ENCODE assay signal across 8 cellular contexts in the genomic region with DNA sequence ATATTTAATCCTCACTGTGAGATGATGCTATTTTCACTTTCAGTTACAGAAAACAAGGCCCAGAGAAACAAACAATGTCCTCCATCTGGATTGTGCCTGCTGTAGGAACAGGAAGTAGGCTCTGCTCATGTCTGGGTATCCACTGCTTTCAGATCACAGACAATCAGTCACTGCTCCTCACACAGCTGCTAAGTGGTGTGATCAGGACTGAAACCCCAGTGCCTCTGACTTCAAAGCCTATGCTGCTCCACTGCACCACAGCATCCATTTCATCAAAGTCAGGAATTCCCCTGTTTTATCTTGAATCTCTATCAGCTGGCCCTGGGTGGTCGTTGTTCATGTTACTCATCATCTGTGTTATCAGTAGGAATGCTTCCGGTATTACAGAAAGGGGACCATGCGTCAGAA.
DNase-seq lines count a peak whose midpoint lies in the region; ATAC-seq and TF ChIP-seq lines count a peak whose summit lies in the region.
"Had no signal": no experiment of that assay in that cellular context is flagged by ENCODE, and none has a peak within 500 bp of the region (broad histone marks: within the 10 kb centered on the region; RNA-seq: fewer than 3 reads in every experiment).

No MANE protein-coding gene starts in this region.

- H3K4me1 ChIP-seq in testis: no peaks in the 10 kb centered on the region

- intact Hi-C loops in testis (cut with DNase I; ENCODE audit: low total_unique reads): no loop called here

- WGBS in testis, 2 donors: 52 to 55% methylated on average over 3 of the region's 3 CpGs

- H3K9me3 ChIP-seq in testis: no peaks in the 10 kb centered on the region

- H3K36me3 Mint-ChIP-seq in natural killer cell treated with Interleukin-12 subunit alpha and Interleukin-12 subunit beta and Interleukin-15 and Interleukin-18, amount 100 ng/mL, for 72 hours: no peaks in the 10 kb centered on the region

- no peaks in the 10 kb centered on the region for H3K27me3 ChIP-seq in testis

- peaks cover 19 to 21% of the 10 kb centered on the region in 2 donors for H3K4me1 Mint-ChIP-seq in natural killer cell treated with Interleukin-12 subunit alpha and Interleukin-12 subunit beta and Interleukin-15 and Interleukin-18, amount 100 ng/mL, for 72 hours (ENCODE audit: low read depth in 2 of 2)

- H3K4me3 ChIP-seq in testis: no peak overlapping the region

- H3K4me3 Mint-ChIP-seq in natural killer cell treated with Interleukin-12 subunit alpha and Interleukin-12 subunit beta and Interleukin-15 and Interleukin-18, amount 100 ng/mL, for 72 hours: no peak overlapping the region
- H3K4me3 Mint-ChIP-seq: neural crest cell had no signal

- H3K9me3 Mint-ChIP-seq in natural killer cell treated with Interleukin-12 subunit alpha and Interleukin-12 subunit beta and Interleukin-15 and Interleukin-18, amount 100 ng/mL, for 72 hours: no peaks in the 10 kb centered on the region

- peaks cover 0 to 3% of the 10 kb centered on the region in 2 donors for H3K27me3 Mint-ChIP-seq in natural killer cell treated with Interleukin-12 subunit alpha and Interleukin-12 subunit beta and Interleukin-15 and Interleukin-18, amount 100 ng/mL, for 72 hours

- peak overlapping the region; percentile 20 to 40 for H3K27ac Mint-ChIP-seq in natural killer cell treated with Interleukin-12 subunit alpha and Interleukin-12 subunit beta and Interleukin-15 and Interleukin-18, amount 100 ng/mL, for 72 hours

- ATAC-seq in HG03097 (IDR thresholded peaks at IDR 0.05; ENCODE audit: low FRiP score, unreplicated experiment): peak; percentile 89
- peak; percentile 60 to 82 for ATAC-seq in natural killer cell treated with Interleukin-12 subunit alpha and Interleukin-12 subunit beta and Interleukin-15 and Interleukin-18, amount 100 ng/mL, for 72 hours

- DNase-seq in GM19240 (ENCODE audit: insufficient read length, low spot score): peak; percentile 13
- peak; percentile 12 to 13 for DNase-seq in activated CD4-positive, alpha-beta T cell treated with anti-CD3 and anti-CD28 coated beads, Interleukin-2, amount 50 U/mL, for 4 hours
- no peak for DNase-seq in natural killer cell treated with Interleukin-12 subunit alpha and Interleukin-12 subunit beta and Interleukin-15 and Interleukin-18, amount 100 ng/mL, for 72 hours (ENCODE audit: low spot score)
- DNase-seq in NCI-H1092 treated with DMSO at 0.1 percent for 48 hours (lab: John Stamatoyannopoulos, UW): no peak
- no peak for DNase-seq in cortex of kidney (lab: John Stamatoyannopoulos, UW)
- DNase-seq in testis: no peak

- TF ChIP-seq POLR2A in testis (IDR thresholded peaks at IDR 0.05): no peak

- no peak for TF ChIP-seq CTCF in testis (IDR thresholded peaks at IDR 0.05)

- H3K36me3 ChIP-seq in testis (ENCODE audit: low read depth, missing control alignments): no peaks in the 10 kb centered on the region

- H3K27ac ChIP-seq in testis: no peak overlapping the region

Comparison
In these comparisons a context has a peak if more than half of its experiments do, and no peak if none do; other contexts are left out.
1. DNase-seq: peak in GM19240 (single experiment) and activated CD4-positive, alpha-beta T cell treated with anti-CD3 and anti-CD28 coated beads, Interleukin-2, amount 50 U/mL, for 4 hours (2 of 2); none in natural killer cell treated with Interleukin-12 subunit alpha and Interleukin-12 subunit beta and Interleukin-15 and Interleukin-18, amount 100 ng/mL, for 72 hours (single experiment), NCI-H1092 treated with DMSO at 0.1 percent for 48 hours (single experiment), cortex of kidney (single experiment) and testis (single experiment).